ENCODE assay signal across 1 cellular context in genomic region chr16:12294471-12294870, GRCh38.
TF ChIP-seq lines count a peak whose summit lies in the region.

No MANE protein-coding gene starts in this region.

TF ChIP-seq in HepG2, 621 proteins besides CTCF, POLR2A, EP300 and RAD21 (continued from another document):
- TF ChIP-seq ZNF710 (CRISPR knock-in tag; IDR thresholded peaks at IDR 0.05; ENCODE audit: borderline replicate concordance), result no peak
- no peak for TF ChIP-seq ZNF792 (CRISPR knock-in tag; IDR thresholded peaks at IDR 0.05)
- no peak for TF ChIP-seq ZNF292 (CRISPR knock-in tag; IDR thresholded peaks at IDR 0.05; ENCODE audit: borderline replicate concordance, low read depth)
TF ChIP-seq in HepG2: peak in this region for 5.
